15 cellular contexts compared by ENCODE assay signal in the genomic region with DNA sequence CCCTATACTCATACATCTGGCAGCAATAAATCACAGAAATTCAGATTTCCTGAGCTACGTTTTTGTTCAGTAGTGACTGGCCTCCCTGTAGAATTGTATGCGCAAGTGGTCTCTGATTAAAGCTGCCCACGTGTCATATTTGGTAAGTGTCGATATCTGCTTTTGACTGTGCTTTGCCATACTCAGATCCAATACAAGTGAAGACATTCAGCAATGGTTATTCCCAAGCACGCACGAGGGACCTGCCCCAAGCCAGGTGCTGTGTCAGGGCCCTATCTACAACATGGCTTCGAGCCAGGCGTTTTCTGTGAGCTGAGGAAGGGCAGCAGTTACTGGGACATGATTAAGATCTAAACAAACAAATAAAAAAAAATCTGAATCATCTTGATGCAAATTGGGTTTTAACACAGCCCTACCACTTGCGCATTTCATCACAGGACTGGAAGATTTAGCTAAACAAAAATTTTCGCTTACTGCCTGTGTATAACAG. TPM values are rescaled to one million over a fixed set of nuclear protein-coding genes. Genes with fewer than 3 reads are reported as not detected.
DNase-seq lines count a peak whose midpoint lies in the region; ATAC-seq lines count a peak whose summit lies in the region.
"Had no signal": no experiment of that assay in that cellular context is flagged by ENCODE, and none has a peak within 500 bp of the region (broad histone marks: within the 10 kb centered on the region; RNA-seq: fewer than 3 reads in every experiment).

No MANE protein-coding gene starts in this region.

- DNase-seq in activated gamma-delta T cell treated with Interleukin-2 at 50 U/mL for 16 hours, result peak; percentile 37
- no peak for DNase-seq in activated gamma-delta T cell (lab: John Stamatoyannopoulos, UW)
- peak; percentile 54 for DNase-seq in NCI-H69 (lab: John Stamatoyannopoulos, UW)
- DNase-seq in effector memory CD8-positive, alpha-beta T cell, result peak in 2 of 3 experiments; percentile 55 to 56
- peak; percentile 71 for DNase-seq in skeletal muscle cell (ENCODE audit: low read depth)
- DNase-seq in aorta, result no peak
- no peak for DNase-seq in OCI-M2 (lab: John Stamatoyannopoulos, UW; ENCODE audit: unreplicated experiment)
- DNase-seq: activated effector memory CD4-positive, alpha-beta T cell treated with anti-CD3 and anti-CD28 coated beads, Interleukin-2, amount 50 U/mL, for 16 hours; effector CD8-positive, alpha-beta T cell; H9; MG63; mucosa of descending colon had no signal

- no peak overlapping the region for H3K27ac ChIP-seq in aorta (ENCODE audit: low read depth in 1 of 2, low read length in 2 of 2)

- H3K4me3 ChIP-seq in skeletal muscle cell (ENCODE audit: low read depth, low read length), result no peak overlapping the region
- no peak overlapping the region for H3K4me3 ChIP-seq in aorta (ENCODE audit: low read length in 2 of 2)
- H3K4me3 ChIP-seq: MG63, mucosa of descending colon, smooth muscle cell had no signal

- intact Hi-C loops in aorta (cut with DNase I), result no loop called here

- H3K27me3 ChIP-seq in aorta (ENCODE audit: control insufficient read depth in 1 of 2, insufficient read depth in 2 of 2, low read length in 1 of 2), result no peaks in the 10 kb centered on the region
- H3K27me3 ChIP-seq: MG63 had no signal

- 79 to 85% methylated on average over 10 of the region's 10 CpGs for WGBS in aorta, 2 donors

- peak overlapping the region; percentile 61 to 62 for H3K4me3 Mint-ChIP-seq in effector memory CD8-positive, alpha-beta T cell
- H3K4me3 Mint-ChIP-seq: B cell, H9 had no signal

- no peaks in the 10 kb centered on the region for H3K9me3 Mint-ChIP-seq in effector memory CD8-positive, alpha-beta T cell
- H3K9me3 Mint-ChIP-seq: H9 had no signal

- ATAC-seq in effector memory CD8-positive, alpha-beta T cell (replicated peaks), result peak; percentile 75
- ATAC-seq in aorta (ENCODE audit: low FRiP score) (no peak), HG03175 (IDR thresholded peaks at IDR 0.05; ENCODE audit: unreplicated experiment) (no peak)
- ATAC-seq: mucosa of descending colon had no signal

- peak overlapping the region; percentile 97 for H3K27ac Mint-ChIP-seq in effector memory CD8-positive, alpha-beta T cell
- H3K27ac Mint-ChIP-seq: B cell had no signal

- no peaks in the 10 kb centered on the region for H3K9me3 ChIP-seq in aorta (ENCODE audit: control insufficient read depth, low read length)
- H3K9me3 ChIP-seq: MG63, mucosa of descending colon had no signal

- H3K4me1 Mint-ChIP-seq in effector memory CD8-positive, alpha-beta T cell (ENCODE audit: low read depth in 2 of 2), result peaks cover 55 to 72% of the 10 kb centered on the region in 2 donors
- H3K4me1 Mint-ChIP-seq: H9 had no signal

- no peaks in the 10 kb centered on the region for H3K36me3 ChIP-seq in aorta (ENCODE audit: control insufficient read depth in 1 of 2, insufficient read depth in 2 of 2, low read length in 1 of 2)
- H3K36me3 ChIP-seq: MG63 had no signal

- H3K27me3 Mint-ChIP-seq in effector memory CD8-positive, alpha-beta T cell, result no peaks in the 10 kb centered on the region
- H3K27me3 Mint-ChIP-seq: B cell had no signal

- no peaks in the 10 kb centered on the region for H3K4me1 ChIP-seq in aorta (ENCODE audit: control insufficient read depth in 1 of 2, insufficient read depth in 2 of 2, low read length in 2 of 2)

- H3K36me3 Mint-ChIP-seq in effector memory CD8-positive, alpha-beta T cell (ENCODE audit: insufficient read depth), result peaks cover 87% of the 10 kb centered on the region

RNA-seq across cellular contexts. Expression of a gene that starts 47.2 kb away (rescaled TPM):
- total RNA-seq in aorta, result 10 to 100 TPM; 40.0 to 62.0 TPM
- 10 to 100 TPM in 1 of 2 donors, 1 to 10 TPM in 1; 7.1 to 12.0 TPM for polyA plus RNA-seq in aorta

Comparison
In these comparisons a context has a peak if more than half of its experiments do, and no peak if none do; other contexts are left out.
1. DNase-seq: peak in activated gamma-delta T cell treated with Interleukin-2 at 50 U/mL for 16 hours (single experiment), NCI-H69 (single experiment), effector memory CD8-positive, alpha-beta T cell (2 of 3) and skeletal muscle cell (single experiment); none in activated gamma-delta T cell (single experiment), aorta (0 of 2) and OCI-M2 (single experiment).